In the genomic region with DNA sequence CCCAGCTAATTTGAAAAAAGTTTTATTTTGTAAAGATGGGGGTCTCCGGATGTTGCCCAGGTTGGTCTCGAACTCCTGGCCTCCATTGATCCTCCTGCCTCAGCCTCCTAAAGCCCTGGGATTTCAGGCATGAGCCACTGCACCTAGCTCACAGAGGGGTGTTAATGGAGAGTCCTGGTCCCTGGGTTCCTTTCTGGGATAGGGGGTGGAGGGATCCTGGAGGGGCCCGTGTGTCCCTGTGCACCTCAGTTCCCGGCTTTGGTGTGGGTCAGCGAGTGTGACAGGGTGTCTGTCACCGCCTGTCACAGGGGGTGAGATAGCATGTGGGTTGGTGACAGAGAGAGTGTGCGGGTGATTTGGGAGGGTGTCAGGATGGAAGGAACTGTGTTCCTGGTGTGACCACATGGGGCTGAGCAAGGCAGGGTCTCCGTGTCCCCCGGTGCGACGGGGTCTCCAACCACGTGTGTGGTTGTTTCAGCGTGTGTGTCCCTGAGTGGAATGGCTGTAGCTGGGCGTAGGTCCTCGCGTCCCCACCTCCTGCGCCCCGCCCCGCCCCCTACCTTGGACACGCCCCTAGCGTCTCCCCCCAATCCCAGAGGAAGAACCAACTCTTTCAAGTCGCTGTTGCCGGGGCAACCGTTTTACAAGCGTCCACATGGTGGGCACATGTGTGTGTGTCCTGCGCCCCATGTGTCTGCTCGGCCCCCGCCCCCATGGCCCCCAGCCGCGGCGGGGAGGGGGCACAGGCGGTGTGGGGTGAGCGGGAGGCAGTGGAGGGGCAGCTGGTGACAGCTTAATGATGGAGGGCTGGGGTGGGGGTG, we compare ENCODE assay signal across 12 cellular contexts. TPM values are rescaled to one million over a fixed set of nuclear protein-coding genes. Genes with fewer than 3 reads are reported as not detected.
DNase-seq lines count a peak whose midpoint lies in the region; ATAC-seq, FAIRE-seq and TF ChIP-seq lines count a peak whose summit lies in the region.
"Had no signal": no experiment of that assay in that cellular context is flagged by ENCODE, and none has a peak within 500 bp of the region (broad histone marks: within the 10 kb centered on the region; RNA-seq: fewer than 3 reads in every experiment).

No MANE protein-coding gene starts in this region.

- no peak for FAIRE-seq in H54 (lab: Jason Lieb, UNC)

- WGBS in hepatocyte (ENCODE audit: low lambda C conversion rate, missing lambda C conversion rate): 30% methylated on average over 20 of the region's 33 CpGs

- no peaks in the 10 kb centered on the region for H3K9me3 Mint-ChIP-seq in T-cell

- H3K36me3 ChIP-seq in BE2C (no peaks in the 10 kb centered on the region), hepatocyte (replicated peaks; ENCODE audit: insufficient read depth, low read depth) (no peaks in the 10 kb centered on the region), Peyer's patch (no peaks in the 10 kb centered on the region)

- TF ChIP-seq CTCF in BE2C (IDR thresholded peaks at IDR 0.05; ENCODE audit: low read depth, low read length): no peak
- no peak for TF ChIP-seq CTCF in hepatocyte (IDR thresholded peaks at IDR 0.05; ENCODE audit: poor library complexity)
- TF ChIP-seq CTCF in Peyer's patch (IDR thresholded peaks at IDR 0.05): no peak

- H3K4me3 ChIP-seq in BE2C (ENCODE audit: low read depth, low read length) (peak overlapping the region; percentile 14), hepatocyte (no peak overlapping the region), Peyer's patch (no peak overlapping the region)

- TF ChIP-seq POLR2A in H54 (IDR thresholded peaks at IDR 0.05; ENCODE audit: low read depth, low read length) (no peak), Peyer's patch (IDR thresholded peaks at IDR 0.05) (no peak)

- H3K36me3 Mint-ChIP-seq in T-cell: no peaks in the 10 kb centered on the region

- no peaks in the 10 kb centered on the region for H3K9me2 ChIP-seq in hepatocyte (replicated peaks; ENCODE audit: insufficient read depth)

- H4K20me1 ChIP-seq in hepatocyte (ENCODE audit: insufficient read depth, poor library complexity, severe bottlenecking): no peaks in the 10 kb centered on the region

- POLR2A ChIA-PET in T-cell (lab: Charles Lee): no interaction called here

- no peak overlapping the region for H3K27ac Mint-ChIP-seq in T-cell

- H3K27ac ChIP-seq in hepatocyte: no peak overlapping the region
- no peak overlapping the region for H3K27ac ChIP-seq in Peyer's patch

- H3K27me3 ChIP-seq in BE2C (peaks cover 7% of the 10 kb centered on the region), hepatocyte (no peaks in the 10 kb centered on the region), Peyer's patch (no peaks in the 10 kb centered on the region)

- no peaks in the 10 kb centered on the region for H3K79me2 ChIP-seq in hepatocyte

- peak overlapping the region; percentile 58 for H3K4me2 ChIP-seq in hepatocyte

- H3K27me3 Mint-ChIP-seq in T-cell: peaks cover 13 to 39% of the 10 kb centered on the region in 2 donors

- ATAC-seq in T-cell (replicated peaks in 1 of 4): no peak
- no peak for ATAC-seq in HG03045 (IDR thresholded peaks at IDR 0.05; ENCODE audit: unreplicated experiment)

- CTCF ChIA-PET in T-cell (lab: Charles Lee): no interaction called here

- H3K9me3 ChIP-seq in BE2C: no peaks in the 10 kb centered on the region
- no peaks in the 10 kb centered on the region for H3K9me3 ChIP-seq in hepatocyte (ENCODE audit: low read depth)
- H3K9me3 ChIP-seq in Peyer's patch: peaks cover 0 to 3% (median 0%) of the 10 kb centered on the region in 4 donors

- peak overlapping the region in 2 of 3 donors; percentile 9 to 85 for H3K4me3 Mint-ChIP-seq in T-cell

- H3K4me1 ChIP-seq in BE2C (peaks cover 35% of the 10 kb centered on the region), hepatocyte (ENCODE audit: insufficient read depth) (peaks cover 21% of the 10 kb centered on the region), Peyer's patch (peaks cover 4 to 51% (median 11%) of the 10 kb centered on the region in 4 donors)

- no peak overlapping the region for H2AFZ ChIP-seq in hepatocyte

- peaks cover 18 to 27% (median 20%) of the 10 kb centered on the region in 3 donors for H3K4me1 Mint-ChIP-seq in T-cell

- DNase-seq in BE2C (peak; percentile 87), ELR (ENCODE audit: low read depth) (peak; percentile 56), T-cell (no peak), hepatocyte (ENCODE audit: low spot score) (peak; percentile 80), SKM-1 treated with dmso at 0.1 percent for 144 hours (lab: John Stamatoyannopoulos, UW; ENCODE audit: unreplicated experiment) (no peak), H54 (ENCODE audit: insufficient read length, low spot score) (no peak), Peyer's patch (no peak)
- DNase-seq: NCI-H1048 had no signal

RNA-seq across cellular contexts. Expression of a gene that starts 2.9 kb away (rescaled TPM):
- 4.5 TPM for polyA plus RNA-seq in BE2C (2012; ENCODE audit: insufficient read depth, insufficient read length, low read depth)
- total RNA-seq in T-cell: 1 to 10 TPM in 2 of 5 donors, under 1 TPM in 1, not detected in 2; 0.59 to 2.0 (median 1.6) TPM
- 2.7 and 5.6 TPM in 2 replicates for total RNA-seq in hepatocyte
- 31.1 and 35.6 TPM in 2 replicates for polyA plus RNA-seq in hepatocyte
- 1 to 10 TPM in 2 of 4 donors, under 1 TPM in 1, not detected in 1; 0.88 to 4.8 (median 3.5) TPM for total RNA-seq in Peyer's patch

RNA-seq across cellular contexts. Expression of a gene that starts 11.0 kb away (rescaled TPM):
- 184 TPM for polyA plus RNA-seq in BE2C (2012; ENCODE audit: insufficient read depth, insufficient read length, low read depth)
- 100 to 1,000 TPM in 2 of 5 donors, 10 to 100 TPM in 3; 69.9 to 153 (median 98.3) TPM for total RNA-seq in T-cell
- 24.9 and 26.7 TPM in 2 replicates for total RNA-seq in hepatocyte
- polyA plus RNA-seq in hepatocyte: 28.9 and 44.9 TPM in 2 replicates
- total RNA-seq in Peyer's patch: 10 to 100 TPM; 31.5 to 91.6 (median 71.2) TPM

RNA-seq across cellular contexts. Expression of a gene that starts 17.5 kb away (rescaled TPM):
- 13.1 TPM for polyA plus RNA-seq in BE2C (2012; ENCODE audit: insufficient read depth, insufficient read length, low read depth)
- 1 to 10 TPM; 4.7 to 6.0 (median 5.5) TPM for total RNA-seq in T-cell
- total RNA-seq in hepatocyte: 0.13 and 1.2 TPM in 2 replicates
- polyA plus RNA-seq in hepatocyte: 2.9 and 5.5 TPM in 2 replicates
- 10 to 100 TPM in 1 of 4 donors, 1 to 10 TPM in 3; 6.5 to 21.3 (median 9.0) TPM for total RNA-seq in Peyer's patch

RNA-seq across cellular contexts. Expression of a gene that starts 37.5 kb away (rescaled TPM):
- not detected for polyA plus RNA-seq in BE2C (2012; ENCODE audit: insufficient read depth, insufficient read length, low read depth)
- total RNA-seq in T-cell (under 1 TPM in 3 of 5 donors, not detected in 2; 0.15 to 0.79 (median 0.35) TPM), hepatocyte (0.07 and 0.36 TPM in 2 replicates), Peyer's patch (100 to 1,000 TPM in 3 of 4 donors, 10 to 100 TPM in 1; 90.8 to 329 (median 210) TPM)
- polyA plus RNA-seq in hepatocyte: 0.90 TPM in 1 of 2 replicates, not detected in the other
- total RNA-seq: mononuclear cell; T-helper 2 cell treated with Interferon-gamma antibody and Interleukin-4, amounts not matched to agents 100 ng/mL and 5 ng/mL, for 36 hours; temporal lobe had no signal

RNA-seq across cellular contexts. Expression of a gene that starts 49.2 kb away (rescaled TPM):
- not detected for polyA plus RNA-seq in BE2C (2012; ENCODE audit: insufficient read depth, insufficient read length, low read depth)
- total RNA-seq in T-cell (under 1 TPM in 4 of 5 donors, not detected in 1; 0.13 to 0.50 (median 0.18) TPM), hepatocyte (0.08 TPM in 1 of 2 replicates, not detected in the other), Peyer's patch (100 to 1,000 TPM in 3 of 4 donors, 10 to 100 TPM in 1; 37.1 to 207 (median 155) TPM)
- 0.45 TPM in 1 of 2 replicates, not detected in the other for polyA plus RNA-seq in hepatocyte
- total RNA-seq: T-helper 2 cell treated with Interferon-gamma antibody and Interleukin-4, amounts not matched to agents 100 ng/mL and 5 ng/mL, for 36 hours had no signal

Comparison
In these comparisons a context has a peak if more than half of its experiments do, and no peak if none do; other contexts are left out.
1. DNase-seq: peak in BE2C (single experiment), ELR (single experiment) and hepatocyte (single experiment); none in T-cell (0 of 34), SKM-1 treated with dmso at 0.1 percent for 144 hours (single experiment), H54 (single experiment) and Peyer's patch (0 of 3).